Comparison of ENCODE assay signal across 11 cellular contexts in the genomic region with DNA sequence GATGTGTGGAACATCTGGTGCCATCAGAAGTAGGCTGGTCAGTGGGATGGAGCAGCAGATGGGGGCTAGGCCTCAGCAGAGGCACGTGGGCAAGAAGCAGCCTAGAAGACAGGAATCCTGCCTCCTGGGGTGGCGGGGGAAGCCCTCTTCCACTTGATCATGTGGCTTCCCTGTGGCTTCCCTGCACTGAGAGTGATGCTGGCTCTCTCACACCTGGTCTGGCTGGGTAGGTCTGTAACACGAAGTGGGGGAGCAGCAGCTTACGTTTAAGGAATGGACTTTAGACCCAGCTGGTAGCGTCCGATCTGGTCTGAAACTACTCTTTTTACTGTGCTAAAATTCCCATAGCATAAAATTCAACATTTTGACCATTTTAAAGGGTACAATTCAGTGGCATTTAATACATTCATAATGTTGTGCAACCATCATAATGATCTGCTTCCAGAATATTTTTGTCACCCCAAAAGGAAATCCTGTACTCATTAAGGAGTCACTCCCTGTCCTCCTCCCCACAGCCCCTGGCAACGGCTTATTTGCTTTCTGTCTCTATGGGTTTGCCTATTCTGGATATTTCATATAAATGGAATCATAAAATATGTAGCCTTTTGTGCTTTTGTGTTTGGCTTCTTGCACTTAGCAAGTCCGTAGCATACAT. TPM values are rescaled to one million over a fixed set of nuclear protein-coding genes. Genes with fewer than 3 reads are reported as not detected.
DNase-seq lines count a peak whose midpoint lies in the region; ATAC-seq and TF ChIP-seq lines count a peak whose summit lies in the region.
"Had no signal": no experiment of that assay in that cellular context is flagged by ENCODE, and none has a peak within 500 bp of the region (broad histone marks: within the 10 kb centered on the region; RNA-seq: fewer than 3 reads in every experiment).

No MANE protein-coding gene starts in this region.

- H4K20me1 ChIP-seq in GM23248 (ENCODE audit: insufficient read depth) = no peaks in the 10 kb centered on the region

- H3K9me3 Mint-ChIP-seq in activated T-helper 17 cell treated with anti-CD3 and anti-CD28 coated beads, Interleukin-2, amount 50 U/mL, for 72 hours = no peaks in the 10 kb centered on the region
- H3K9me3 Mint-ChIP-seq in osteocyte (ENCODE audit: unreplicated experiment) = no peaks in the 10 kb centered on the region
- H3K9me3 Mint-ChIP-seq: activated B cell treated with CpG ODN at 0.5 μM for 24 hours had no signal

- no peak overlapping the region for H3K9ac ChIP-seq in GM23248

- H3K4me2 ChIP-seq in GM23248 (ENCODE audit: unreplicated experiment) = no peak overlapping the region

- in situ Hi-C loops in GM23248 (cut with MboI) = no loop called here

- no peaks in the 10 kb centered on the region for H3K9me2 ChIP-seq in GM23248 (ENCODE audit: insufficient read depth)

- no peaks in the 10 kb centered on the region for H3K9me3 ChIP-seq in GM23248 (ENCODE audit: low read depth)
- H3K9me3 ChIP-seq: lower lobe of right lung had no signal

- ATAC-seq in GM19351 (IDR thresholded peaks at IDR 0.05; ENCODE audit: unreplicated experiment) (peak; percentile 57), HG02970 (IDR thresholded peaks at IDR 0.05; ENCODE audit: low FRiP score, unreplicated experiment) (peak; percentile 52), left ventricle myocardium superior (no peak)
- ATAC-seq in activated T-helper 17 cell treated with anti-CD3 and anti-CD28 coated beads, Interleukin-2, amount 50 U/mL, for 72 hours (replicated peaks) = no peak
- ATAC-seq: lower lobe of right lung had no signal

- peaks cover 18% of the 10 kb centered on the region for H3K27me3 ChIP-seq in GM23248 (replicated peaks; ENCODE audit: insufficient read depth)

- no peaks in the 10 kb centered on the region for H3K4me1 ChIP-seq in GM23248 (ENCODE audit: insufficient read depth)
- H3K4me1 ChIP-seq: lower lobe of right lung had no signal

- H3K27ac ChIP-seq in GM23248 = no peak overlapping the region
- H3K27ac ChIP-seq: lower lobe of right lung had no signal

- H3K36me3 Mint-ChIP-seq in activated T-helper 17 cell treated with anti-CD3 and anti-CD28 coated beads, Interleukin-2, amount 50 U/mL, for 72 hours (ENCODE audit: low read depth) = no peaks in the 10 kb centered on the region
- no peaks in the 10 kb centered on the region for H3K36me3 Mint-ChIP-seq in osteocyte (ENCODE audit: unreplicated experiment)

- peaks cover 10% of the 10 kb centered on the region for H3K27me3 Mint-ChIP-seq in activated T-helper 17 cell treated with anti-CD3 and anti-CD28 coated beads, Interleukin-2, amount 50 U/mL, for 72 hours
- H3K27me3 Mint-ChIP-seq in osteocyte (ENCODE audit: unreplicated experiment) = peaks cover 7% of the 10 kb centered on the region

- TF ChIP-seq CTCF in osteocyte (IDR thresholded peaks at IDR 0.05) = no peak

- no peaks in the 10 kb centered on the region for H3K79me2 ChIP-seq in GM23248 (ENCODE audit: insufficient read depth)

- no peaks in the 10 kb centered on the region for H3F3A ChIP-seq in GM23248 (ENCODE audit: insufficient read depth)

- H3K36me3 ChIP-seq in GM23248 (ENCODE audit: low read depth) = no peaks in the 10 kb centered on the region
- H3K36me3 ChIP-seq: lower lobe of right lung had no signal

- no peak overlapping the region for H3K4me3 Mint-ChIP-seq in activated T-helper 17 cell treated with anti-CD3 and anti-CD28 coated beads, Interleukin-2, amount 50 U/mL, for 72 hours
- H3K4me3 Mint-ChIP-seq in osteocyte (ENCODE audit: unreplicated experiment) = no peak overlapping the region
- H3K4me3 Mint-ChIP-seq: activated B cell treated with CpG ODN at 0.5 μM for 24 hours had no signal

- WGBS in GM23248 (ENCODE audit: low coverage in 1 of 2, low lambda C conversion rate in 2 of 2, missing lambda C conversion rate in 2 of 2), 2 experiments = 50 to 54% methylated on average over 8 of the region's 8 CpGs

- H2AFZ ChIP-seq in GM23248 = no peak overlapping the region

- peak overlapping the region; percentile 50 for H3K27ac Mint-ChIP-seq in activated T-helper 17 cell treated with anti-CD3 and anti-CD28 coated beads, Interleukin-2, amount 50 U/mL, for 72 hours
- H3K27ac Mint-ChIP-seq in osteocyte (ENCODE audit: unreplicated experiment) = no peak overlapping the region
- H3K27ac Mint-ChIP-seq: activated B cell treated with CpG ODN at 0.5 μM for 24 hours had no signal

- DNase-seq in DMS53 treated with DMSO at 0.1 percent for 48 hours (lab: John Stamatoyannopoulos, UW; ENCODE audit: unreplicated experiment) (peak; percentile 88), osteocyte (ENCODE audit: extremely low spot score, unreplicated experiment) (no peak), left ventricle myocardium superior (no peak), GM23248 (no peak)
- no peak for DNase-seq in activated CD4-positive, alpha-beta T cell treated with anti-CD3 and anti-CD28 coated beads for 4 hours
- DNase-seq: activated B cell treated with CpG ODN at 0.5 μM for 24 hours, Kasumi-1, lower lobe of right lung had no signal

- no peak overlapping the region for H3K4me3 ChIP-seq in GM23248
- H3K4me3 ChIP-seq: lower lobe of right lung had no signal

- intact Hi-C loops in left ventricle myocardium superior (cut with micrococcal nuclease) = no loop called here

- H3K4me1 Mint-ChIP-seq in activated T-helper 17 cell treated with anti-CD3 and anti-CD28 coated beads, Interleukin-2, amount 50 U/mL, for 72 hours = peaks cover 4% of the 10 kb centered on the region
- H3K4me1 Mint-ChIP-seq in osteocyte (ENCODE audit: unreplicated experiment) = no peaks in the 10 kb centered on the region

RNA-seq across cellular contexts. Expression of a gene that starts 21.7 kb away (rescaled TPM):
- total RNA-seq in activated T-helper 17 cell treated with anti-CD3 and anti-CD28 coated beads, Interleukin-2, amount 50 U/mL, for 72 hours = not detected
- total RNA-seq in osteocyte (not detected in 2 replicates), left ventricle myocardium superior (1.2 TPM)
- total RNA-seq in GM23248 (2014; rRNA removed; shearing (Covaris generic)) = not detected in 2 replicates
- not detected in 2 replicates for polyA plus RNA-seq in GM23248 (2016; fragmentation: Nextera tagmentation; extraction: Ambion mirVana)
- total RNA-seq: activated B cell treated with CpG ODN at 0.5 μM for 24 hours had no signal

RNA-seq across cellular contexts. Expression of a gene that starts 43.9 kb away (rescaled TPM):
- 1 to 10 TPM in 1 of 2 donors, not detected in 1; 1.4 TPM for total RNA-seq in activated T-helper 17 cell treated with anti-CD3 and anti-CD28 coated beads, Interleukin-2, amount 50 U/mL, for 72 hours
- not detected in 2 replicates for total RNA-seq in osteocyte
- total RNA-seq in left ventricle myocardium superior = 0.94 TPM
- not detected in 2 replicates for total RNA-seq in GM23248 (2014; rRNA removed; shearing (Covaris generic))
- polyA plus RNA-seq in GM23248 (2016; fragmentation: Nextera tagmentation; extraction: Ambion mirVana) = not detected in 2 replicates

Comparison
In these comparisons a context has a peak if more than half of its experiments do, and no peak if none do; other contexts are left out.
1. ATAC-seq: peak in GM19351 (single experiment) and HG02970 (single experiment); none in activated T-helper 17 cell treated with anti-CD3 and anti-CD28 coated beads, Interleukin-2, amount 50 U/mL, for 72 hours (single experiment) and left ventricle myocardium superior (single experiment).